ENCODE assay signal across 11 cellular contexts in the genomic region with DNA sequence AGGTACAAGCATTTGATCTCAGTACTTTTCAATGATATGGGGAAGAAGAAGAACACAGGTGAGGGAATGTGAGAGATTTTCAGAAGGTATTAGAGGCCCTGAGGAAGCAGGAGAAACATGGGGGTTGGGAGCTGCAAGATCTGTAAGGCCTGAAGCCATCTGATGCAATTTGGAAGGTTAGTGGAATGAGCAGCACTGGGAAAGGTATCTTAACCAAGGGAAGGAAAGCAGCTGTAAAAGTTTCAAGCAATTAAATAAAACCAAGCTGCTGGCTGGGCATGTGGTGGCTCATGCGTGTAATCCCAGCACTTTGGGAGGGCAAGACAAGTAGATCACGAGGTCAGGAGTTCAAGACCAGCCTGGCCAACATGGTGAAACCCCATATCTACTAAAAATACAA.
"Had no signal": no experiment of that assay in that cellular context is flagged by ENCODE, and none has a peak within 500 bp of the region (broad histone marks: within the 10 kb centered on the region; RNA-seq: fewer than 3 reads in every experiment).

No MANE protein-coding gene starts in this region.

- H3K4me1 ChIP-seq: lower lobe of right lung, sigmoid colon, tibial artery, vagina had no signal

- H3K9me3 ChIP-seq: lower lobe of right lung, sigmoid colon, tibial artery, vagina had no signal

- H3K27ac Mint-ChIP-seq: mesothelial cell of epicardium had no signal

- H3K36me3 ChIP-seq: lower lobe of right lung, sigmoid colon, spleen, tibial artery, vagina had no signal

- H3K4me3 Mint-ChIP-seq: mesothelial cell of epicardium, neural crest cell had no signal

- ATAC-seq: activated CD4-positive, CD25-positive, alpha-beta regulatory T cell treated with anti-CD3 and anti-CD28 coated beads, Interleukin-2, amount 50 U/mL, for 24 hours; left colon; lower lobe of right lung had no signal

- H3K4me3 ChIP-seq: lower lobe of right lung, sigmoid colon, spleen, tibial artery, vagina had no signal

- H3K27ac ChIP-seq: lower lobe of right lung, sigmoid colon, spleen, tibial artery, vagina had no signal

- DNase-seq: activated gamma-delta T cell, left colon, lower lobe of right lung, sigmoid colon, spleen, T1000, tibial artery had no signal

- H3K4me1 Mint-ChIP-seq: neural crest cell had no signal

- H3K27me3 ChIP-seq: sigmoid colon, spleen, tibial artery, vagina had no signal
